20 cellular contexts compared by ENCODE assay signal in the genomic region with DNA sequence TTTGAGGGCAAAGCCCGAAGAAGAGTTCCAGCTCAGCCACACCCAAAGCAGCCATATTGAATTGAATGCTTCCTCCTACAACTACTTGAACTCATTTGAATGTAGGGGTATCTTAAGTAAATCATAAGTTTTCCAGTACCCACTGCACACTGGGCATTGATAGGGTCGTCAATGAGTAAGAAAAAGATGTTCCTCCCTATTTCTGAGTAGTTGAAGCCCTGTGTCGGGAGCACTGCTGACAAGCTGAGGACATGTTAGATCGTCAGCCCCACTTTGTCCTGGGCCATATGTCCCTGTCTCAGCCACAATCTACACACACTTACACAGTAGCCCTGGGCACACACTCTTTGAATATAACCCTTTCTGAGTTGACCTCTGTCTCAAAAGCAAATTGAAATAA.
"Had no signal": no experiment of that assay in that cellular context is flagged by ENCODE, and none has a peak within 500 bp of the region (broad histone marks: within the 10 kb centered on the region; RNA-seq: fewer than 3 reads in every experiment).

No MANE protein-coding gene starts in this region.

- DNase-seq: KBM-7, NCI-H1048, NCI-H1105, NCI-H1417, NCI-H1436 treated with DMSO at 0.1 percent for 48 hours, NCI-H1694, NCI-H187 treated with DMSO at 0.1 percent for 48 hours, NCI-H2029 treated with DMSO at 0.1 percent for 48 hours, NCI-H2171 treated with DMSO at 0.1 percent for 48 hours, NCI-H345, NCI-H446 treated with DMSO at 0.1 percent for 48 hours, NCI-H510A treated with DMSO at 0.1 percent for 48 hours, NCI-H526, NCI-H748 treated with DMSO at 0.1 percent for 48 hours, PC-3, SHP77, SK-N-SH, SW 1271 had no signal

- H3K9ac ChIP-seq: SK-N-SH had no signal

- H3K9me3 ChIP-seq: SK-N-SH had no signal

- H3K27ac ChIP-seq: RWPE1 had no signal

- ATAC-seq: Panc1, PC-3 had no signal

- H3K4me2 ChIP-seq: SK-N-SH had no signal
